18 cellular contexts compared by ENCODE assay signal in genomic region chr2:223626713-223627112, GRCh38. TPM values are rescaled to one million over a fixed set of nuclear protein-coding genes. Genes with fewer than 3 reads are reported as not detected.
DNase-seq lines count a peak whose midpoint lies in the region; ATAC-seq, FAIRE-seq and TF ChIP-seq lines count a peak whose summit lies in the region.
"Had no signal": no experiment of that assay in that cellular context is flagged by ENCODE, and none has a peak within 500 bp of the region (broad histone marks: within the 10 kb centered on the region; RNA-seq: fewer than 3 reads in every experiment).

No MANE protein-coding gene starts in this region.

- WGBS in IMR-90 (ENCODE audit: extremely low coverage in 2 of 2, insufficient read length in 1 of 2), 2 experiments, result no CpG with 5 or more reads among the region's 2 CpGs
- 29 to 40% (median 34%) methylated on average over 2 of the region's 2 CpGs for WGBS in small intestine, 3 donors

- no peak overlapping the region for H2BK5ac ChIP-seq in IMR-90 (ENCODE audit: low read depth, low read length, poor library complexity, severe bottlenecking)

- CTCF ChIA-PET in IMR-90 (lab: Yijun Ruan, JAX), result interaction anchor here (1.0 kb wide), 1 partner anchor 655 kb away, joined by 3 read pairs; no protein-coding TSS in a partner anchor

- H2AK9ac ChIP-seq in IMR-90 (replicated peaks; ENCODE audit: low read depth, low read length, poor library complexity), result no peak overlapping the region

- H2AK5ac ChIP-seq in IMR-90 (ENCODE audit: low read depth, low read length), result no peak overlapping the region

- no peaks in the 10 kb centered on the region for H3K9me1 ChIP-seq in IMR-90 (ENCODE audit: insufficient read depth, low read length)

- intact Hi-C loops in IMR-90 (cut with micrococcal nuclease) (no loop called here), upper lobe of right lung (cut with DNase I) (no loop called here)

- no peak for FAIRE-seq in small intestine (lab: Jason Lieb, UNC)

- H4K20me1 ChIP-seq in IMR-90 (ENCODE audit: insufficient read depth, low read length), result no peaks in the 10 kb centered on the region

- no peak overlapping the region for H4K91ac ChIP-seq in IMR-90 (ENCODE audit: insufficient read depth, low read depth, low read length)

- H3K4me1 Mint-ChIP-seq in stimulated activated effector memory CD8-positive, alpha-beta T cell treated with anti-CD3 and anti-CD28 coated beads, Interleukin-12 subunit alpha, Interleukin-12 subunit beta, amount 100 ng/mL, for 72 hours, result no peaks in the 10 kb centered on the region
- H3K4me1 Mint-ChIP-seq: activated naive CD8-positive, alpha-beta T cell treated with anti-CD3 and anti-CD28 coated beads, Interleukin-2, amount 10 ng/mL, durations not matched to agents 7 days and 5 days; IgD-negative memory B cell had no signal

- no peak overlapping the region for H4K5ac ChIP-seq in IMR-90 (ENCODE audit: low read depth, low read length)

- TF ChIP-seq RAD21 in IMR-90 (IDR thresholded peaks at IDR 0.05; ENCODE audit: low read length), result no peak

- no peak for TF ChIP-seq CTCF in IMR-90 (conservative IDR thresholded peaks at IDR 0.05; ENCODE audit: low read depth, low read length)
- TF ChIP-seq CTCF in upper lobe of right lung (IDR thresholded peaks at IDR 0.05), result no peak

- TF ChIP-seq POLR2A in IMR-90 (IDR thresholded peaks at IDR 0.05; ENCODE audit: low read depth, low read length), result no peak

- peaks cover 6% of the 10 kb centered on the region for H3K9me3 Mint-ChIP-seq in stimulated activated effector memory CD8-positive, alpha-beta T cell treated with anti-CD3 and anti-CD28 coated beads, Interleukin-12 subunit alpha, Interleukin-12 subunit beta, amount 100 ng/mL, for 72 hours
- H3K9me3 Mint-ChIP-seq: activated naive CD8-positive, alpha-beta T cell treated with anti-CD3 and anti-CD28 coated beads, Interleukin-2, amount 10 ng/mL, durations not matched to agents 7 days and 5 days had no signal

- H3K4me2 ChIP-seq in IMR-90 (ENCODE audit: low read depth, low read length), result no peak overlapping the region

- H3K14ac ChIP-seq in IMR-90 (replicated peaks; ENCODE audit: low read depth, low read length), result no peak overlapping the region

- H3K27me3 ChIP-seq in IMR-90 (ENCODE audit: control insufficient read depth, insufficient read depth, low read length) (no peaks in the 10 kb centered on the region), upper lobe of right lung (no peaks in the 10 kb centered on the region), small intestine (ENCODE audit: control insufficient read depth in 2 of 2, insufficient read depth in 2 of 2, low read length in 2 of 2) (no peaks in the 10 kb centered on the region)
- H3K27me3 ChIP-seq: BE2C, vagina had no signal

- H4K8ac ChIP-seq in IMR-90 (ENCODE audit: low read depth in 2 of 2, low read length in 2 of 2), result no peak overlapping the region

- no peak overlapping the region for H3K4me3 ChIP-seq in IMR-90 (ENCODE audit: insufficient read depth, low read depth, low read length)
- H3K4me3 ChIP-seq in upper lobe of right lung, result no peak overlapping the region
- H3K4me3 ChIP-seq in small intestine (ENCODE audit: low read depth in 1 of 2, low read length in 2 of 2), result no peak overlapping the region
- H3K4me3 ChIP-seq: prostate gland, vagina had no signal

- in situ Hi-C loops in IMR-90 (cut with MboI; ENCODE audit: low sequenced_read_pairs), result no loop called here

- no peak overlapping the region for H3K23ac ChIP-seq in IMR-90 (ENCODE audit: low read depth, low read length)

- POLR2A ChIA-PET in IMR-90 (lab: Charles Lee; ENCODE audit: unreplicated experiment), result no interaction called here

- dilution Hi-C loops in IMR-90 (cut with HindIII; ENCODE audit: low sequenced_read_pairs, unreplicated experiment), result no loop called here

- H3K9me3 ChIP-seq in IMR-90 (ENCODE audit: control insufficient read depth, insufficient read depth, low read length) (no peaks in the 10 kb centered on the region), upper lobe of right lung (no peaks in the 10 kb centered on the region), small intestine (ENCODE audit: control insufficient read depth, low read depth) (no peaks in the 10 kb centered on the region)
- H3K9me3 ChIP-seq: BE2C, prostate gland, vagina had no signal

- H3K18ac ChIP-seq in IMR-90 (ENCODE audit: low read depth, low read length), result no peak overlapping the region

- ATAC-seq in IMR-90 (ENCODE audit: low read depth) (peak; percentile 49; the same call in 1 of the 2 replicates), upper lobe of right lung (no peak)
- ATAC-seq in stimulated activated effector memory CD8-positive, alpha-beta T cell treated with anti-CD3 and anti-CD28 coated beads, Interleukin-12 subunit alpha, Interleukin-12 subunit beta, amount 100 ng/mL, for 72 hours, result no peak

- H2AFZ ChIP-seq in IMR-90 (replicated peaks; ENCODE audit: low read length, poor library complexity), result no peak overlapping the region

- H2BK15ac ChIP-seq in IMR-90 (ENCODE audit: low read depth, low read length), result no peak overlapping the region

- no peaks in the 10 kb centered on the region for H3K36me3 Mint-ChIP-seq in stimulated activated effector memory CD8-positive, alpha-beta T cell treated with anti-CD3 and anti-CD28 coated beads, Interleukin-12 subunit alpha, Interleukin-12 subunit beta, amount 100 ng/mL, for 72 hours
- H3K36me3 Mint-ChIP-seq: activated naive CD8-positive, alpha-beta T cell treated with anti-CD3 and anti-CD28 coated beads, Interleukin-2, amount 10 ng/mL, durations not matched to agents 7 days and 5 days; IgD-negative memory B cell had no signal

- no peak overlapping the region for H3K9ac ChIP-seq in IMR-90 (ENCODE audit: low read depth, low read length)

- H2BK120ac ChIP-seq in IMR-90 (ENCODE audit: low read depth, low read length), result no peak overlapping the region

- no TSS peak for BruUV-seq in IMR-90 (replicated peaks; lab: Mats Ljungman, UMichigan)

- no peak overlapping the region for H3K27ac ChIP-seq in IMR-90 (ENCODE audit: insufficient read depth, low read length)
- no peak overlapping the region for H3K27ac ChIP-seq in upper lobe of right lung
- H3K27ac ChIP-seq in small intestine (ENCODE audit: low read depth in 1 of 2, low read length in 1 of 2), result no peak overlapping the region
- H3K27ac ChIP-seq: prostate gland, vagina, VCaP had no signal

- H3K4me1 ChIP-seq in IMR-90 (ENCODE audit: control insufficient read depth, insufficient read depth, low read length) (no peaks in the 10 kb centered on the region), upper lobe of right lung (no peaks in the 10 kb centered on the region), small intestine (ENCODE audit: control insufficient read depth in 2 of 2, insufficient read depth in 1 of 2, low read depth in 1 of 2, low read length in 1 of 2) (no peaks in the 10 kb centered on the region)
- H3K4me1 ChIP-seq: BE2C, prostate gland, vagina had no signal

- H3K36me3 ChIP-seq in IMR-90 (ENCODE audit: control insufficient read depth, insufficient read depth, low read length) (no peaks in the 10 kb centered on the region), upper lobe of right lung (no peaks in the 10 kb centered on the region), small intestine (ENCODE audit: control insufficient read depth in 2 of 2, insufficient read depth in 2 of 2, low read length in 2 of 2) (no peaks in the 10 kb centered on the region)
- H3K36me3 ChIP-seq: BE2C, prostate gland, vagina had no signal

- no peak overlapping the region for H3K27ac Mint-ChIP-seq in stimulated activated effector memory CD8-positive, alpha-beta T cell treated with anti-CD3 and anti-CD28 coated beads, Interleukin-12 subunit alpha, Interleukin-12 subunit beta, amount 100 ng/mL, for 72 hours
- H3K27ac Mint-ChIP-seq: activated naive CD8-positive, alpha-beta T cell treated with anti-CD3 and anti-CD28 coated beads, Interleukin-2, amount 10 ng/mL, durations not matched to agents 7 days and 5 days; dendritic cell treated with granulocyte-macrophage colony-stimulating factor and Interleukin-4, amounts not matched to agents 40 ng/mL and 50 ng/mL, for 4 days; IgD-negative memory B cell had no signal

- DNase-seq in AG20443 (ENCODE audit: low spot score) (peak; percentile 69), IMR-90 (peak; percentile 75), astrocyte of the hippocampus (ENCODE audit: low read depth, low spot score) (peak; percentile 91), kidney tubule cell (ENCODE audit: low spot score) (peak; percentile 74), NCI-H1048 (lab: John Stamatoyannopoulos, UW) (no peak), upper lobe of right lung (no peak), small intestine (no peak)
- DNase-seq in stimulated activated effector memory CD8-positive, alpha-beta T cell treated with anti-CD3 and anti-CD28 coated beads, Interleukin-12 subunit alpha, Interleukin-12 subunit beta, amount 100 ng/mL, for 72 hours (ENCODE audit: low spot score in 2 of 2), result no peak
- DNase-seq: activated CD8-positive, alpha-beta memory T cell treated with anti-CD3 and anti-CD28 coated beads, Interleukin-2, amount 50 U/mL, for 4 hours; activated naive CD8-positive, alpha-beta T cell treated with anti-CD3 and anti-CD28 coated beads, Interleukin-2, amount 10 ng/mL, durations not matched to agents 7 days and 5 days; BE2C; NCI-H1694; NCI-H748 treated with DMSO at 0.1 percent for 48 hours had no signal

- no peak overlapping the region for H3K4ac ChIP-seq in IMR-90 (ENCODE audit: low read depth, low read length)

- H3K79me1 ChIP-seq in IMR-90 (ENCODE audit: low read depth in 1 of 2, low read length in 2 of 2), result no peaks in the 10 kb centered on the region

- no peak overlapping the region for H3K56ac ChIP-seq in IMR-90 (ENCODE audit: extremely low read depth, insufficient read depth, low read length)

- H3K4me3 Mint-ChIP-seq in stimulated activated effector memory CD8-positive, alpha-beta T cell treated with anti-CD3 and anti-CD28 coated beads, Interleukin-12 subunit alpha, Interleukin-12 subunit beta, amount 100 ng/mL, for 72 hours, result no peak overlapping the region
- H3K4me3 Mint-ChIP-seq: activated naive CD8-positive, alpha-beta T cell treated with anti-CD3 and anti-CD28 coated beads, Interleukin-2, amount 10 ng/mL, durations not matched to agents 7 days and 5 days; dendritic cell treated with granulocyte-macrophage colony-stimulating factor and Interleukin-4, amounts not matched to agents 40 ng/mL and 50 ng/mL, for 4 days; IgD-negative memory B cell had no signal

- H2BK20ac ChIP-seq in IMR-90 (ENCODE audit: low read depth, low read length), result no peak overlapping the region

TF ChIP-seq in IMR-90, 13 proteins besides CTCF, POLR2A, EP300 and RAD21 (continues in another document):
- TF ChIP-seq BHLHE40 (IDR thresholded peaks at IDR 0.05; ENCODE audit: low read depth, low read length) (no peak), CEBPB (IDR thresholded peaks at IDR 0.05; ENCODE audit: low read depth, low read length) (no peak)

RNA-seq across cellular contexts. Expression of gene SCG2, which starts 24.6 kb away (rescaled TPM):
- 0.36 and 0.56 TPM in 2 replicates for total RNA-seq in IMR-90 (2012; rRNA removed)
- 0.26 and 0.46 TPM in 2 replicates for polyA plus RNA-seq in IMR-90 (2012; rRNA removed)
- 0.13 and 0.14 TPM in 2 replicates for polyA plus RNA-seq in IMR-90 (2012; cell fraction: cytosol; rRNA removed)
- 0.08 and 1.2 TPM in 2 replicates for polyA plus RNA-seq in IMR-90 (2012; cell fraction: nucleus; rRNA removed; ENCODE audit: low replicate concordance)
- total RNA-seq in upper lobe of right lung, result 0.61 TPM
- polyA plus RNA-seq in small intestine, result 10 to 100 TPM in 1 of 3 donors, 1 to 10 TPM in 2; 1.4 to 40.2 (median 4.0) TPM
- total RNA-seq: activated naive CD8-positive, alpha-beta T cell treated with anti-CD3 and anti-CD28 coated beads, Interleukin-2, amount 10 ng/mL, durations not matched to agents 7 days and 5 days had no signal
- polyA plus RNA-seq: IgD-negative memory B cell had no signal

Comparison
In these comparisons a context has a peak if more than half of its experiments do, and no peak if none do; other contexts are left out.
1. DNase-seq: peak in AG20443 (single experiment), IMR-90 (single experiment), astrocyte of the hippocampus (single experiment) and kidney tubule cell (single experiment); none in NCI-H1048 (single experiment), upper lobe of right lung (single experiment), stimulated activated effector memory CD8-positive, alpha-beta T cell treated with anti-CD3 and anti-CD28 coated beads, Interleukin-12 subunit alpha, Interleukin-12 subunit beta, amount 100 ng/mL, for 72 hours (0 of 2) and small intestine (single experiment).